Comparison of ENCODE assay signal across 15 cellular contexts in genomic region chr16:2333231-2333630, GRCh38. TPM values are rescaled to one million over a fixed set of nuclear protein-coding genes. Genes with fewer than 3 reads are reported as not detected.
DNase-seq lines count a peak whose midpoint lies in the region; ATAC-seq and TF ChIP-seq lines count a peak whose summit lies in the region.
"Had no signal": no experiment of that assay in that cellular context is flagged by ENCODE, and none has a peak within 500 bp of the region (broad histone marks: within the 10 kb centered on the region; RNA-seq: fewer than 3 reads in every experiment).

No MANE protein-coding gene starts in this region.

- no peak overlapping the region for H3K27ac Mint-ChIP-seq in activated CD8-positive, alpha-beta memory T cell treated with anti-CD3 and anti-CD28 coated beads, Interleukin-2, amount 10 ng/mL, durations not matched to agents 7 days and 5 days
- no peak overlapping the region for H3K27ac Mint-ChIP-seq in type B pancreatic cell
- H3K27ac Mint-ChIP-seq in effector memory CD8-positive, alpha-beta T cell, result no peak overlapping the region
- H3K27ac Mint-ChIP-seq: B cell; CD8-positive, alpha-beta T cell; GM23338 had no signal

- H3K27me3 ChIP-seq in lower lobe of right lung (ENCODE audit: low read depth), result no peaks in the 10 kb centered on the region

- no peaks in the 10 kb centered on the region for H3K36me3 Mint-ChIP-seq in activated CD8-positive, alpha-beta memory T cell treated with anti-CD3 and anti-CD28 coated beads, Interleukin-2, amount 10 ng/mL, durations not matched to agents 7 days and 5 days
- no peaks in the 10 kb centered on the region for H3K36me3 Mint-ChIP-seq in type B pancreatic cell
- no peaks in the 10 kb centered on the region for H3K36me3 Mint-ChIP-seq in effector memory CD8-positive, alpha-beta T cell (ENCODE audit: insufficient read depth)
- H3K36me3 Mint-ChIP-seq: CD8-positive, alpha-beta T cell had no signal

- peaks cover 2% of the 10 kb centered on the region for H3K36me3 ChIP-seq in lower lobe of right lung

- H3K9me3 ChIP-seq in lower lobe of right lung, result no peaks in the 10 kb centered on the region
- H3K9me3 ChIP-seq: BLaER1 treated with 17β-estradiol and CSF1 and Interleukin-3, amounts not matched to agents 10 nM and 100 nM had no signal

- CTCF ChIA-PET in activated CD8-positive, alpha-beta memory T cell treated with anti-CD3 and anti-CD28 coated beads, Interleukin-2, amount 10 ng/mL, durations not matched to agents 7 days and 5 days (lab: Charles Lee), result no interaction called here

- intact Hi-C loops in lower lobe of right lung (cut with DNase I), result no loop called here

- no peaks in the 10 kb centered on the region for H3K9me3 Mint-ChIP-seq in activated CD8-positive, alpha-beta memory T cell treated with anti-CD3 and anti-CD28 coated beads, Interleukin-2, amount 10 ng/mL, durations not matched to agents 7 days and 5 days (ENCODE audit: low read depth)
- H3K9me3 Mint-ChIP-seq in type B pancreatic cell, result no peaks in the 10 kb centered on the region
- H3K9me3 Mint-ChIP-seq in effector memory CD8-positive, alpha-beta T cell, result no peaks in the 10 kb centered on the region
- H3K9me3 Mint-ChIP-seq: CD8-positive, alpha-beta T cell; GM23338 had no signal

- H3K27me3 Mint-ChIP-seq in activated CD8-positive, alpha-beta memory T cell treated with anti-CD3 and anti-CD28 coated beads, Interleukin-2, amount 10 ng/mL, durations not matched to agents 7 days and 5 days, result peaks cover 16% of the 10 kb centered on the region
- peaks cover 55% of the 10 kb centered on the region for H3K27me3 Mint-ChIP-seq in type B pancreatic cell
- peaks cover 0 to 5% of the 10 kb centered on the region in 2 donors for H3K27me3 Mint-ChIP-seq in effector memory CD8-positive, alpha-beta T cell

- DNase-seq in activated CD8-positive, alpha-beta memory T cell treated with anti-CD3 and anti-CD28 coated beads, Interleukin-2, amount 50 U/mL, for 48 hours, result peak; percentile 26
- no peak for DNase-seq in activated CD8-positive, alpha-beta memory T cell treated with anti-CD3 and anti-CD28 coated beads, Interleukin-2, amount 10 ng/mL, durations not matched to agents 7 days and 5 days
- DNase-seq in lower lobe of right lung (no peak), type B pancreatic cell (ENCODE audit: extremely low spot score, unreplicated experiment) (peak; percentile 45), NCI-H2171 (lab: John Stamatoyannopoulos, UW) (no peak)
- DNase-seq in effector memory CD8-positive, alpha-beta T cell, result no peak
- DNase-seq: Calu3; CD8-positive, alpha-beta T cell; DMS79 treated with DMSO at 0.1 percent for 48 hours; GF-D8; HCEC 1CT had no signal

- peaks cover 6% of the 10 kb centered on the region for H3K4me1 Mint-ChIP-seq in activated CD8-positive, alpha-beta memory T cell treated with anti-CD3 and anti-CD28 coated beads, Interleukin-2, amount 10 ng/mL, durations not matched to agents 7 days and 5 days
- H3K4me1 Mint-ChIP-seq in type B pancreatic cell (ENCODE audit: unreplicated experiment), result no peaks in the 10 kb centered on the region
- H3K4me1 Mint-ChIP-seq in effector memory CD8-positive, alpha-beta T cell (ENCODE audit: low read depth in 2 of 2), result peaks cover 4 to 6% of the 10 kb centered on the region in 2 donors
- H3K4me1 Mint-ChIP-seq: B cell, GM23338 had no signal

- H3K4me3 ChIP-seq in lower lobe of right lung, result no peak overlapping the region
- H3K4me3 ChIP-seq: BLaER1 treated with 17β-estradiol and CSF1 and Interleukin-3, amounts not matched to agents 10 nM and 100 nM; GM23338 had no signal

- ATAC-seq in activated CD8-positive, alpha-beta memory T cell treated with anti-CD3 and anti-CD28 coated beads, Interleukin-2, amount 10 ng/mL, durations not matched to agents 7 days and 5 days, result no peak
- ATAC-seq in lower lobe of right lung (no peak), HG03095 (IDR thresholded peaks at IDR 0.05; ENCODE audit: unreplicated experiment) (no peak)
- ATAC-seq in effector memory CD8-positive, alpha-beta T cell (replicated peaks), result no peak
- ATAC-seq: CD8-positive, alpha-beta T cell; GM23338 had no signal

- H3K4me1 ChIP-seq in lower lobe of right lung, result peaks cover 19% of the 10 kb centered on the region

- TF ChIP-seq CTCF in lower lobe of right lung (IDR thresholded peaks at IDR 0.05) (no peak), type B pancreatic cell (conservative IDR thresholded peaks at IDR 0.05) (no peak)

- H3K4me3 Mint-ChIP-seq in activated CD8-positive, alpha-beta memory T cell treated with anti-CD3 and anti-CD28 coated beads, Interleukin-2, amount 10 ng/mL, durations not matched to agents 7 days and 5 days, result no peak overlapping the region
- no peak overlapping the region for H3K4me3 Mint-ChIP-seq in type B pancreatic cell
- no peak overlapping the region for H3K4me3 Mint-ChIP-seq in effector memory CD8-positive, alpha-beta T cell
- H3K4me3 Mint-ChIP-seq: B cell; CD8-positive, alpha-beta T cell; GM23338 had no signal

- peak overlapping the region; percentile 81 for H3K27ac ChIP-seq in lower lobe of right lung
- H3K27ac ChIP-seq: BLaER1 treated with 17β-estradiol and CSF1 and Interleukin-3, amounts not matched to agents 10 nM and 100 nM had no signal

RNA-seq across cellular contexts. Expression of gene ABCA3, which starts 7.3 kb away (rescaled TPM):
- total RNA-seq in activated CD8-positive, alpha-beta memory T cell treated with anti-CD3 and anti-CD28 coated beads, Interleukin-2, amount 10 ng/mL, durations not matched to agents 7 days and 5 days, result 10 to 100 TPM in 1 of 2 experiments, 1 to 10 TPM in 1; 6.4 to 10.9 TPM
- total RNA-seq in lower lobe of right lung (491 TPM), type B pancreatic cell (ENCODE audit: low replicate concordance) (10.5 and 12.5 TPM in 2 replicates)

Comparison
In these comparisons a context has a peak if more than half of its experiments do, and no peak if none do; other contexts are left out.
1. DNase-seq: peak in activated CD8-positive, alpha-beta memory T cell treated with anti-CD3 and anti-CD28 coated beads, Interleukin-2, amount 50 U/mL, for 48 hours (single experiment) and type B pancreatic cell (single experiment); none in activated CD8-positive, alpha-beta memory T cell treated with anti-CD3 and anti-CD28 coated beads, Interleukin-2, amount 10 ng/mL, durations not matched to agents 7 days and 5 days (single experiment), lower lobe of right lung (single experiment), NCI-H2171 (single experiment) and effector memory CD8-positive, alpha-beta T cell (0 of 3).
2. RNA of gene ABCA3, which starts 7.3 kb away (total RNA-seq): 491 TPM in lower lobe of right lung (single experiment); 6.4 to 10.9 TPM in activated CD8-positive, alpha-beta memory T cell treated with anti-CD3 and anti-CD28 coated beads, Interleukin-2, amount 10 ng/mL, durations not matched to agents 7 days and 5 days and 10.5 to 12.5 TPM in type B pancreatic cell; every median in the first group is over 10 times any median in the second.